In the genomic region with DNA sequence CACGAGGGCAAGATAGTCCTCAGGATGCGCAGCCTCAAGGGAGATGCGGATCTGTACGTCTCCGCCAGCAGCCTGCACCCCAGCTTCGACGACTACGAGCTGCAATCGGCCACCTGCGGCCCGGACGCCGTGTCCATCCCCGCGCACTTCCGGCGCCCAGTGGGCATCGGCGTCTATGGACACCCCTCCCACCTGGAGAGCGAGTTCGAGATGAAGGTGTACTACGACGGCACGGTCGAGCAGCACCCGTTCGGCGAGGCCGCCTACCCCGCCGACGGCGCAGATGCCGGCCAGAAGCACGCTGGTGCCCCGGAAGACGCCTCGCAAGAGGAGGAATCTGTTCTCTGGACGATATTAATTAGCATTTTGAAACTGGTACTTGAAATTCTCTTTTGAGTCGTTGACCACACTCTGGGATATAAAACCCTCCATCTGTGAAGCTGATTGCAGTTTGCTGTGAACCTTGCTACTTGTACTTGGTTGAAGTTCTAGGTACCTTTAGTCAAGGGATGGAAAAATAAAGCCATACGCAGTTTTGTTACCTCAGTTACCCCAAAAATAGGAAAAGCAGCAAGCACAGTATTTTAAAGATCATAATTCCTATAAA, we compare ENCODE assay signal across 6 cellular contexts. TPM values are rescaled to one million over a fixed set of nuclear protein-coding genes. Genes with fewer than 3 reads are reported as not detected.
A peak's percentile ranks its signal among the peaks of the same experiment; 100 is the strongest.
DNase-seq lines count a peak whose midpoint lies in the region; ATAC-seq and TF ChIP-seq lines count a peak whose summit lies in the region.

No MANE protein-coding gene starts in this region.

- H3K27me3 Mint-ChIP-seq in T-helper 1 cell treated with Interleukin-12 subunit alpha and Interleukin-12 subunit beta and Interleukin-4 antibody, amounts not matched to agents 30 μg/mL and 1 μg/mL, for 36 hours (ENCODE audit: low read depth), result no peaks in the 10 kb centered on the region

- peaks cover under 1% of the 10 kb centered on the region for H3K9me3 Mint-ChIP-seq in T-helper 1 cell treated with Interleukin-12 subunit alpha and Interleukin-12 subunit beta and Interleukin-4 antibody, amounts not matched to agents 30 μg/mL and 1 μg/mL, for 36 hours

- DNase-seq in GM06990 (ENCODE audit: extremely low read depth, insufficient read length), result peak; percentile 78
- DNase-seq in esophagus muscularis mucosa (ENCODE audit: extremely low spot score), result no peak
- DNase-seq in stimulated activated CD4-positive, alpha-beta T cell treated with anti-CD3 and anti-CD28 coated beads, Interleukin-1b, Interleukin-23, amount 100 ng/mL, for 4 hours (ENCODE audit: low read depth in 2 of 2), result peak; percentile 14 to 25
- no peak for DNase-seq in NCI-H510A (lab: John Stamatoyannopoulos, UW)

- no peak for TF ChIP-seq EP300 in esophagus muscularis mucosa (IDR thresholded peaks at IDR 0.05)

- ATAC-seq in HG02642 (IDR thresholded peaks at IDR 0.05; ENCODE audit: poor library complexity, unreplicated experiment), result peak; percentile 14

- TF ChIP-seq POLR2A in esophagus muscularis mucosa (IDR thresholded peaks at IDR 0.05; ENCODE audit: low read depth), result no peak

- H3K4me1 ChIP-seq in esophagus muscularis mucosa, result peaks cover 30 to 63% (median 48%) of the 10 kb centered on the region in 4 donors

- 22% methylated on average over 2 of the region's 41 CpGs for WGBS in esophagus muscularis mucosa

- H3K27me3 ChIP-seq in GM06990 (replicated peaks; ENCODE audit: control insufficient read depth, insufficient read depth, low read length) (no peaks in the 10 kb centered on the region), esophagus muscularis mucosa (no peaks in the 10 kb centered on the region)

- H3K4me3 ChIP-seq in GM06990 (replicated peaks; ENCODE audit: low read depth, low read length), result peak overlapping the region; percentile 92
- H3K4me3 ChIP-seq in esophagus muscularis mucosa, result peak overlapping the region; percentile 83 to 99 (median 96)

- peaks cover 15% of the 10 kb centered on the region for H3K36me3 Mint-ChIP-seq in T-helper 1 cell treated with Interleukin-12 subunit alpha and Interleukin-12 subunit beta and Interleukin-4 antibody, amounts not matched to agents 30 μg/mL and 1 μg/mL, for 36 hours (ENCODE audit: low read depth)

- no peaks in the 10 kb centered on the region; the same call in 1 of the 2 replicates for H3K36me3 ChIP-seq in GM06990 (ENCODE audit: control insufficient read depth, insufficient read depth, low read length)
- peaks cover 0 to 20% (median 12%) of the 10 kb centered on the region in 4 donors for H3K36me3 ChIP-seq in esophagus muscularis mucosa

- no peaks in the 10 kb centered on the region for H3K9me3 ChIP-seq in esophagus muscularis mucosa

- intact Hi-C loops in esophagus muscularis mucosa (cut with DNase I), result loop anchor here (2.0 kb wide), 1 partner anchor 20 kb away; no protein-coding TSS in a partner anchor

- TF ChIP-seq CTCF in GM06990 (IDR thresholded peaks at IDR 0.05; ENCODE audit: insufficient read depth, low read length, poor library complexity, severe bottlenecking) (no peak), esophagus muscularis mucosa (IDR thresholded peaks at IDR 0.05) (no peak)

- H3K4me3 Mint-ChIP-seq in T-helper 1 cell treated with Interleukin-12 subunit alpha and Interleukin-12 subunit beta and Interleukin-4 antibody, amounts not matched to agents 30 μg/mL and 1 μg/mL, for 36 hours, result peak overlapping the region; percentile 86

- peaks cover 33% of the 10 kb centered on the region for H3K4me1 Mint-ChIP-seq in T-helper 1 cell treated with Interleukin-12 subunit alpha and Interleukin-12 subunit beta and Interleukin-4 antibody, amounts not matched to agents 30 μg/mL and 1 μg/mL, for 36 hours (ENCODE audit: low read depth)

- peak overlapping the region; percentile 96 to 99 (median 96) for H3K27ac ChIP-seq in esophagus muscularis mucosa (replicated peaks in 1 of 4)

- peak overlapping the region; percentile 86 for H3K27ac Mint-ChIP-seq in T-helper 1 cell treated with Interleukin-12 subunit alpha and Interleukin-12 subunit beta and Interleukin-4 antibody, amounts not matched to agents 30 μg/mL and 1 μg/mL, for 36 hours

RNA-seq across cellular contexts. Expression of a gene that starts 0.8 kb away (rescaled TPM):
- total RNA-seq in esophagus muscularis mucosa, result 10 to 100 TPM; 25.3 to 35.6 (median 31.2) TPM

RNA-seq across cellular contexts. Expression of a gene that starts 0.9 kb away (rescaled TPM):
- 10 to 100 TPM in 3 of 4 donors, 1 to 10 TPM in 1; 9.3 to 18.4 (median 14.4) TPM for total RNA-seq in esophagus muscularis mucosa

RNA-seq across cellular contexts. Expression of a gene that starts 21.6 kb away (rescaled TPM):
- 10 to 100 TPM; 64.6 to 96.5 (median 78.0) TPM for total RNA-seq in esophagus muscularis mucosa

RNA-seq across cellular contexts. Expression of a gene that starts 48.6 kb away (rescaled TPM):
- total RNA-seq in esophagus muscularis mucosa, result 1 to 10 TPM in 3 of 4 donors, under 1 TPM in 1; 0.57 to 3.3 (median 1.5) TPM

RNA-seq across cellular contexts. Expression of a gene that starts 48.7 kb away (rescaled TPM):
- total RNA-seq in esophagus muscularis mucosa, result 10 to 100 TPM in 3 of 4 donors, 1 to 10 TPM in 1; 9.6 to 13.3 (median 12.4) TPM

Comparison
In these comparisons a context has a peak if more than half of its experiments do, and no peak if none do; other contexts are left out.
1. DNase-seq: peak in GM06990 (single experiment) and stimulated activated CD4-positive, alpha-beta T cell treated with anti-CD3 and anti-CD28 coated beads, Interleukin-1b, Interleukin-23, amount 100 ng/mL, for 4 hours (2 of 2); none in esophagus muscularis mucosa (single experiment) and NCI-H510A (single experiment).